Comparison of ENCODE assay signal across 18 cellular contexts in genomic region chr10:46084321-46085165, GRCh38. TPM values are rescaled to one million over a fixed set of nuclear protein-coding genes. Genes with fewer than 3 reads are reported as not detected.
A peak's percentile ranks its signal among the peaks of the same experiment; 100 is the strongest.
DNase-seq lines count a peak whose midpoint lies in the region; ATAC-seq, FAIRE-seq and TF ChIP-seq lines count a peak whose summit lies in the region.
"Had no signal": no experiment of that assay in that cellular context is flagged by ENCODE, and none has a peak within 500 bp of the region (broad histone marks: within the 10 kb centered on the region; RNA-seq: fewer than 3 reads in every experiment).

No MANE protein-coding gene starts in this region.

- H3K27ac ChIP-seq in HepG2 (ENCODE audit: extremely low read length, insufficient read depth, low read length) = no peak overlapping the region
- H3K27ac ChIP-seq in right lobe of liver = no peak overlapping the region
- peak overlapping the region; percentile 3 for H3K27ac ChIP-seq in neutrophil
- H3K27ac ChIP-seq: BLaER1 had no signal

- peak; percentile 86 for ATAC-seq in HepG2
- no peak for ATAC-seq in right lobe of liver
- ATAC-seq in GM18870 (IDR thresholded peaks at IDR 0.05; ENCODE audit: unreplicated experiment) = no peak
- ATAC-seq: CD8-positive, alpha-beta T cell had no signal

- H3K4me1 ChIP-seq in HepG2 (ENCODE audit: insufficient read depth, low read length) (peaks cover 32% of the 10 kb centered on the region), right lobe of liver (no peaks in the 10 kb centered on the region), neutrophil (ENCODE audit: control insufficient read depth in 1 of 2, insufficient read depth in 1 of 2, low read depth in 1 of 2, low read length in 1 of 2) (peaks cover 33 to 44% of the 10 kb centered on the region in 2 experiments)

- TF ChIP-seq CTCF in HepG2 (CRISPR knock-in tag; IDR thresholded peaks at IDR 0.05) (no peak), right lobe of liver (IDR thresholded peaks at IDR 0.05) (no peak), fibroblast of villous mesenchyme (IDR thresholded peaks at IDR 0.05; ENCODE audit: insufficient read depth, low read depth, low read length) (no peak), neutrophil (IDR thresholded peaks at IDR 0.05) (no peak)

- H3K9me3 ChIP-seq in HepG2 (ENCODE audit: low read length) (no peaks in the 10 kb centered on the region), right lobe of liver (no peaks in the 10 kb centered on the region), neutrophil (no peaks in the 10 kb centered on the region)
- H3K9me3 ChIP-seq: BLaER1 had no signal

- CTCF ChIA-PET in HepG2 (lab: Yijun Ruan, JAX; ENCODE audit: low intra/inter-chr PET ratio, low total read pairs) = no interaction called here

- H2AFZ ChIP-seq in HepG2 (ENCODE audit: low read length) = no peak overlapping the region

- in situ Hi-C loops in HepG2 (cut with HindIII; ENCODE audit: extremely low pct_ligation_motif_present, low pct_unique_long_range_greater_than_20kb) = no loop called here

- TF ChIP-seq RAD21 in HepG2 (CRISPR knock-in tag; IDR thresholded peaks at IDR 0.05) = no peak

- intact Hi-C loops in HepG2 (cut with micrococcal nuclease; ENCODE audit: unreplicated experiment) = no loop called here
- intact Hi-C loops in right lobe of liver (cut with DNase I) = no loop called here

- TF ChIP-seq EP300 in HepG2 (IDR thresholded peaks at IDR 0.05; ENCODE audit: low read depth in 2 of 2, low read length in 2 of 2) (no peak), HepG2 (CRISPR knock-in tag; IDR thresholded peaks at IDR 0.05; ENCODE audit: borderline replicate concordance) (no peak)

- POLR2A ChIA-PET in HepG2 (lab: Yijun Ruan, JAX) = interaction anchor here (1.1 kb wide), 1 partner anchor 53 kb away, joined by 4 read pairs; no protein-coding TSS in a partner anchor

- H3K27me3 ChIP-seq in HepG2 (ENCODE audit: control insufficient read depth in 1 of 2, insufficient read depth in 2 of 2, low read length in 2 of 2) = peaks cover 0 to 2% of the 10 kb centered on the region in 2 experiments; a peak in 1 of 5 replicates
- no peaks in the 10 kb centered on the region for H3K27me3 ChIP-seq in right lobe of liver
- no peaks in the 10 kb centered on the region for H3K27me3 ChIP-seq in neutrophil
- H3K27me3 ChIP-seq: BLaER1 had no signal

- H3K36me3 ChIP-seq in HepG2 (replicated peaks in 1 of 2; ENCODE audit: control insufficient read depth in 1 of 2, insufficient read depth in 2 of 2, low read length in 2 of 2) = no peaks in the 10 kb centered on the region
- H3K36me3 ChIP-seq in right lobe of liver = no peaks in the 10 kb centered on the region
- H3K36me3 ChIP-seq in neutrophil = no peaks in the 10 kb centered on the region
- H3K36me3 ChIP-seq: BLaER1 had no signal

- no peak overlapping the region for H3K9ac ChIP-seq in HepG2 (ENCODE audit: insufficient read depth, low read depth, low read length)
- H3K9ac ChIP-seq: BLaER1 had no signal

- H3K4me2 ChIP-seq in HepG2 (ENCODE audit: low read depth, low read length) = peak overlapping the region; percentile 50; the same call in 1 of the 2 replicates
- H3K4me2 ChIP-seq: BLaER1 had no signal

- FAIRE-seq in HepG2 (lab: Jason Lieb, UNC) = no peak
- FAIRE-seq: A204.1 had no signal

- TF ChIP-seq POLR2A in HepG2 (IDR thresholded peaks at IDR 0.05; ENCODE audit: insufficient read depth in 1 of 2, low read depth in 2 of 2, low read length in 2 of 2) (no peak), right lobe of liver (IDR thresholded peaks at IDR 0.05) (no peak)

- WGBS in HepG2 (ENCODE audit: low lambda C conversion rate) = 19% methylated on average over 11 of the region's 12 CpGs
- WGBS in right lobe of liver (ENCODE audit: insufficient coverage, low coverage, low lambda C conversion rate, missing lambda C conversion rate) = 58% methylated on average over 8 of the region's 12 CpGs

- H4K20me1 ChIP-seq in HepG2 (ENCODE audit: insufficient read depth, low read length) = no peaks in the 10 kb centered on the region
- H4K20me1 ChIP-seq: BLaER1 had no signal

- BruUV-seq in HepG2 (replicated peaks; lab: Mats Ljungman, UMichigan) = no TSS peak

- DNase-seq in HepG2 (ENCODE audit: low spot score) (peak; percentile 41), right lobe of liver (no peak), fibroblast of villous mesenchyme (ENCODE audit: low read depth) (peak; percentile 50), HCEC 1CT (no peak), KG1 (lab: John Stamatoyannopoulos, UW) (no peak)
- DNase-seq: CD8-positive, alpha-beta T cell; DMS79; NCI-H187; NCI-H226; NCI-H526; SHP77 had no signal

- H3K4me3 ChIP-seq in HepG2 (replicated peaks in 1 of 3; ENCODE audit: insufficient read depth in 1 of 3, low read depth in 2 of 3, low read length in 3 of 3) (no peak overlapping the region; a peak in 1 of 6 replicates), right lobe of liver (no peak overlapping the region), fibroblast of villous mesenchyme (ENCODE audit: low read depth, low read length) (no peak overlapping the region), neutrophil (ENCODE audit: low read depth in 1 of 2, low read length in 1 of 2) (no peak overlapping the region)
- H3K4me3 ChIP-seq: BLaER1 had no signal

- no peaks in the 10 kb centered on the region for H3K79me2 ChIP-seq in HepG2 (ENCODE audit: insufficient read depth, low read length)

RNA-seq across cellular contexts. Expression of gene MSMB, which starts 38.5 kb away (rescaled TPM):
- total RNA-seq in HepG2 (2016; rRNA removed; fragmentation: Illumina TruSeq; extraction: Trizol) (not detected in 2 replicates), right lobe of liver (under 1 TPM in 1 of 6 experiments, not detected in 5; 0.84 TPM), fibroblast of villous mesenchyme (not detected in 2 replicates)
- total RNA-seq in HepG2 (2016; cell fraction: cytosol; rRNA removed; fragmentation: Illumina TruSeq; extraction: Trizol; ENCODE audit: low read depth) = not detected in 2 replicates
- not detected in 2 replicates for total RNA-seq in HepG2 (2016; cell fraction: insoluble cytoplasmic fraction; rRNA removed; fragmentation: Illumina TruSeq; extraction: Trizol)
- not detected in 2 replicates for total RNA-seq in HepG2 (2016; cell fraction: membrane; rRNA removed; fragmentation: Illumina TruSeq; extraction: Trizol)
- total RNA-seq in HepG2 (2016; cell fraction: nucleus; rRNA removed; fragmentation: Illumina TruSeq; extraction: Trizol) = not detected in 2 replicates
- polyA plus RNA-seq in HepG2 (2011; rRNA removed) = 0.84 and 1.3 TPM in 2 replicates
- not detected in 2 replicates for polyA plus RNA-seq in HepG2 (2011; cell fraction: cytosol; rRNA removed)
- polyA plus RNA-seq in HepG2 (2011; cell fraction: nucleus; rRNA removed) = not detected in 2 replicates
- 4.1 and 8.1 TPM in 2 replicates for polyA plus RNA-seq in HepG2 (2012)
- polyA plus RNA-seq in HepG2 (2016; cell fraction: cytosol; fragmentation: Illumina TruSeq; extraction: Trizol; ENCODE audit: low read depth) = not detected in 2 replicates
- polyA plus RNA-seq in HepG2 (2016; cell fraction: insoluble cytoplasmic fraction; fragmentation: Illumina TruSeq; extraction: Trizol; ENCODE audit: low read depth) = not detected in 2 replicates
- polyA plus RNA-seq in HepG2 (2016; cell fraction: membrane; fragmentation: Illumina TruSeq; extraction: Trizol; ENCODE audit: low read depth) = not detected in 2 replicates
- polyA plus RNA-seq in HepG2 (2016; cell fraction: nucleus; fragmentation: Illumina TruSeq; extraction: Trizol; ENCODE audit: insufficient read depth, low read depth) = not detected in 2 replicates
- not detected in 2 replicates for polyA minus RNA-seq in HepG2 (2011; rRNA and poly(A)+ RNA removed; ENCODE audit: low replicate concordance)
- not detected in 2 replicates for polyA minus RNA-seq in HepG2 (2011; cell fraction: cytosol; rRNA and poly(A)+ RNA removed)
- polyA minus RNA-seq in HepG2 (2011; cell fraction: nucleus; rRNA and poly(A)+ RNA removed) = not detected in 2 replicates
- total RNA-seq: CD8-positive, alpha-beta T cell; G401; LHCN-M2 had no signal
- polyA plus RNA-seq: IgD-negative memory B cell had no signal

RNA-seq across cellular contexts. Expression of gene NCOA4, which starts 54.1 kb away (rescaled TPM):
- total RNA-seq in HepG2 (2016; rRNA removed; fragmentation: Illumina TruSeq; extraction: Trizol) (306 and 519 TPM in 2 replicates), right lobe of liver (100 to 1,000 TPM; 130 to 224 (median 201) TPM), fibroblast of villous mesenchyme (163 and 256 TPM in 2 replicates)
- total RNA-seq in HepG2 (2016; cell fraction: cytosol; rRNA removed; fragmentation: Illumina TruSeq; extraction: Trizol; ENCODE audit: low read depth) = 41.5 and 47.9 TPM in 2 replicates
- total RNA-seq in HepG2 (2016; cell fraction: insoluble cytoplasmic fraction; rRNA removed; fragmentation: Illumina TruSeq; extraction: Trizol) = 301 and 511 TPM in 2 replicates
- total RNA-seq in HepG2 (2016; cell fraction: membrane; rRNA removed; fragmentation: Illumina TruSeq; extraction: Trizol) = 139 and 156 TPM in 2 replicates
- 164 and 168 TPM in 2 replicates for total RNA-seq in HepG2 (2016; cell fraction: nucleus; rRNA removed; fragmentation: Illumina TruSeq; extraction: Trizol)
- polyA plus RNA-seq in HepG2 (2011; rRNA removed) = 324 and 400 TPM in 2 replicates
- 198 and 289 TPM in 2 replicates for polyA plus RNA-seq in HepG2 (2011; cell fraction: cytosol; rRNA removed)
- polyA plus RNA-seq in HepG2 (2011; cell fraction: nucleus; rRNA removed) = 115 and 150 TPM in 2 replicates
- 250 and 343 TPM in 2 replicates for polyA plus RNA-seq in HepG2 (2012)
- polyA plus RNA-seq in HepG2 (2016; cell fraction: cytosol; fragmentation: Illumina TruSeq; extraction: Trizol; ENCODE audit: low read depth) = 15.2 and 17.3 TPM in 2 replicates
- polyA plus RNA-seq in HepG2 (2016; cell fraction: insoluble cytoplasmic fraction; fragmentation: Illumina TruSeq; extraction: Trizol; ENCODE audit: low read depth) = 352 and 368 TPM in 2 replicates
- 48.5 and 57.6 TPM in 2 replicates for polyA plus RNA-seq in HepG2 (2016; cell fraction: membrane; fragmentation: Illumina TruSeq; extraction: Trizol; ENCODE audit: low read depth)
- polyA plus RNA-seq in HepG2 (2016; cell fraction: nucleus; fragmentation: Illumina TruSeq; extraction: Trizol; ENCODE audit: insufficient read depth, low read depth) = 161 and 162 TPM in 2 replicates
- polyA minus RNA-seq in HepG2 (2011; rRNA and poly(A)+ RNA removed; ENCODE audit: low replicate concordance) = 203 and 487 TPM in 2 replicates
- polyA minus RNA-seq in HepG2 (2011; cell fraction: cytosol; rRNA and poly(A)+ RNA removed) = 356 and 419 TPM in 2 replicates
- polyA minus RNA-seq in HepG2 (2011; cell fraction: nucleus; rRNA and poly(A)+ RNA removed) = 163 and 303 TPM in 2 replicates

Comparison
In these comparisons a context has a peak if more than half of its experiments do, and no peak if none do; other contexts are left out.
1. DNase-seq: peak in HepG2 (single experiment) and fibroblast of villous mesenchyme (single experiment); none in right lobe of liver (0 of 3), HCEC 1CT (single experiment) and KG1 (single experiment).